In the genomic region with DNA sequence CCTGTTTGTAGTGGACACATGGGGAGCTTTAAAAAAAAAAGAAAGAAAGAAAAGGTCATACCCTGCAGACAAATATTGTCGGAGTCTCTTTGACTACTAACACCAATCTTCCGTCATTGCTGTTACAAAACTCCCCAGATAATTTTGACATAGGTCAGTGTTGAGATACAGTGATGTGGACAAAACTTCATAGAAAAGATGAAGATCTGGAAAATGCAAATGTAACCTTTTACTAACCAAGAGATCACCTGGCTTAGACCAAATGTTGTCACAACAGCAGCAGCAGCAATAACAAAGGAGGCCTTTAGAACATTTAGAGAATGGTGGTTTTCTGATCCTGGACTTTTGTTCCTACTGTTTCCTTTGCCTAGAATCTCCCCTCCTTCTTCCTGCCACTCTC, we compare ENCODE assay signal across 17 cellular contexts. TPM values are rescaled to one million over a fixed set of nuclear protein-coding genes. Genes with fewer than 3 reads are reported as not detected.
DNase-seq lines count a peak whose midpoint lies in the region; ATAC-seq and TF ChIP-seq lines count a peak whose summit lies in the region.
"Had no signal": no experiment of that assay in that cellular context is flagged by ENCODE, and none has a peak within 500 bp of the region (broad histone marks: within the 10 kb centered on the region; RNA-seq: fewer than 3 reads in every experiment).

No MANE protein-coding gene starts in this region.

- H3K27ac Mint-ChIP-seq in mesothelial cell of epicardium (peak overlapping the region; percentile 8), progenitor cell of endocrine pancreas (peak overlapping the region; percentile 85)
- H3K27ac Mint-ChIP-seq: CD4-positive, CD25-positive, alpha-beta regulatory T cell; HFFc6 had no signal

- no peak overlapping the region for H3K56ac ChIP-seq in IMR-90 (ENCODE audit: extremely low read depth, insufficient read depth, low read length)

- H4K5ac ChIP-seq in IMR-90 (ENCODE audit: low read depth, low read length): no peak overlapping the region

- H4K91ac ChIP-seq in IMR-90 (ENCODE audit: insufficient read depth, low read depth, low read length): no peak overlapping the region

- no peaks in the 10 kb centered on the region for H3K79me2 ChIP-seq in SK-N-SH (ENCODE audit: insufficient read depth)
- H3K79me2 ChIP-seq in mammary epithelial cell (ENCODE audit: insufficient read depth, low read length): no peaks in the 10 kb centered on the region

- H3K23ac ChIP-seq in IMR-90 (ENCODE audit: low read depth, low read length): no peak overlapping the region

- H4K20me1 ChIP-seq in SK-N-SH (ENCODE audit: insufficient read depth) (no peaks in the 10 kb centered on the region), IMR-90 (ENCODE audit: insufficient read depth, low read length) (no peaks in the 10 kb centered on the region), mammary epithelial cell (ENCODE audit: insufficient read depth, low read length) (no peaks in the 10 kb centered on the region)
- H4K20me1 ChIP-seq: BLaER1 treated with 17β-estradiol and CSF1 and Interleukin-3, amounts not matched to agents 10 nM and 100 nM had no signal

- H3K4me3 ChIP-seq in SK-N-SH (ENCODE audit: low read depth in 2 of 2, low read length in 1 of 2): no peak overlapping the region
- H3K4me3 ChIP-seq in IMR-90 (ENCODE audit: insufficient read depth, low read depth, low read length): no peak overlapping the region
- H3K4me3 ChIP-seq in BE2C (ENCODE audit: low read depth, low read length): no peak overlapping the region
- H3K4me3 ChIP-seq in mammary epithelial cell (replicated peaks in 1 of 3; ENCODE audit: insufficient read depth in 1 of 3, low read depth in 2 of 3, low read length in 3 of 3): no peak overlapping the region
- H3K4me3 ChIP-seq: BLaER1 treated with 17β-estradiol and CSF1 and Interleukin-3, amounts not matched to agents 10 nM and 100 nM; GM12878; HAP-1 had no signal

- ATAC-seq in SK-N-SH treated with all-trans-retinoic acid at 6 μM for 48 hours (no peak), IMR-90 (ENCODE audit: low read depth) (no peak)
- ATAC-seq: GM12878 had no signal

- no peak overlapping the region for H2AK5ac ChIP-seq in IMR-90 (ENCODE audit: low read depth, low read length)

- H3K9me3 Mint-ChIP-seq in mesothelial cell of epicardium (no peaks in the 10 kb centered on the region), progenitor cell of endocrine pancreas (ENCODE audit: low read depth) (no peaks in the 10 kb centered on the region)
- H3K9me3 Mint-ChIP-seq: CD4-positive, CD25-positive, alpha-beta regulatory T cell; HFFc6 had no signal

- H3K18ac ChIP-seq in IMR-90 (ENCODE audit: low read depth, low read length): no peak overlapping the region

- H3K9me1 ChIP-seq in IMR-90 (ENCODE audit: insufficient read depth, low read length): no peaks in the 10 kb centered on the region

- H3K9me3 ChIP-seq in SK-N-SH (no peaks in the 10 kb centered on the region), IMR-90 (ENCODE audit: control insufficient read depth, insufficient read depth, low read length) (no peaks in the 10 kb centered on the region), BE2C (no peaks in the 10 kb centered on the region), mammary epithelial cell (replicated peaks; ENCODE audit: insufficient read depth, low read length) (no peaks in the 10 kb centered on the region)
- H3K9me3 ChIP-seq: BLaER1 treated with 17β-estradiol and CSF1 and Interleukin-3, amounts not matched to agents 10 nM and 100 nM; HAP-1 had no signal

- TF ChIP-seq CTCF in SK-N-SH (IDR thresholded peaks at IDR 0.05): no peak
- no peak for TF ChIP-seq CTCF in IMR-90 (conservative IDR thresholded peaks at IDR 0.05; ENCODE audit: low read depth, low read length)
- no peak for TF ChIP-seq CTCF in mesothelial cell of epicardium (IDR thresholded peaks at IDR 0.05; ENCODE audit: unreplicated experiment)
- no peak for TF ChIP-seq CTCF in progenitor cell of endocrine pancreas (IDR thresholded peaks at IDR 0.05; ENCODE audit: unreplicated experiment)
- TF ChIP-seq CTCF in BE2C (IDR thresholded peaks at IDR 0.05; ENCODE audit: low read depth, low read length): no peak
- no peak for TF ChIP-seq CTCF in mammary epithelial cell (conservative IDR thresholded peaks at IDR 0.05 in 1 of 2, IDR thresholded peaks at IDR 0.05 in 1 of 2; ENCODE audit: extremely low read depth in 1 of 2, insufficient read depth in 1 of 2, low read depth in 1 of 2, low read length in 2 of 2)

- H3K36me3 ChIP-seq in SK-N-SH (replicated peaks in 1 of 2; ENCODE audit: control insufficient read depth in 1 of 2, insufficient read depth in 2 of 2, low read length in 1 of 2): no peaks in the 10 kb centered on the region
- no peaks in the 10 kb centered on the region for H3K36me3 ChIP-seq in IMR-90 (ENCODE audit: control insufficient read depth, insufficient read depth, low read length)
- no peaks in the 10 kb centered on the region for H3K36me3 ChIP-seq in BE2C
- H3K36me3 ChIP-seq in mammary epithelial cell (ENCODE audit: insufficient read depth, low read length): no peaks in the 10 kb centered on the region
- H3K36me3 ChIP-seq: BLaER1 treated with 17β-estradiol and CSF1 and Interleukin-3, amounts not matched to agents 10 nM and 100 nM; HAP-1 had no signal

- H3K4me3 Mint-ChIP-seq in mesothelial cell of epicardium (no peak overlapping the region), progenitor cell of endocrine pancreas (ENCODE audit: low read depth) (no peak overlapping the region)
- H3K4me3 Mint-ChIP-seq: CD4-positive, CD25-positive, alpha-beta regulatory T cell; HFFc6 had no signal

- H3K27me3 ChIP-seq in SK-N-SH (ENCODE audit: insufficient read depth) (no peaks in the 10 kb centered on the region), IMR-90 (ENCODE audit: control insufficient read depth, insufficient read depth, low read length) (no peaks in the 10 kb centered on the region), BE2C (no peaks in the 10 kb centered on the region), mammary epithelial cell (ENCODE audit: insufficient read depth, low read length) (no peaks in the 10 kb centered on the region)
- H3K27me3 ChIP-seq: BLaER1 treated with 17β-estradiol and CSF1 and Interleukin-3, amounts not matched to agents 10 nM and 100 nM had no signal

- H3K4me2 ChIP-seq in SK-N-SH (no peak overlapping the region), IMR-90 (ENCODE audit: low read depth, low read length) (no peak overlapping the region), mammary epithelial cell (ENCODE audit: insufficient read depth, low read depth, low read length) (no peak overlapping the region)
- H3K4me2 ChIP-seq: BLaER1 treated with 17β-estradiol and CSF1 and Interleukin-3, amounts not matched to agents 10 nM and 100 nM had no signal

- H3K4me1 ChIP-seq in SK-N-SH (ENCODE audit: control insufficient read depth in 1 of 2, insufficient read depth in 2 of 2, low read depth in 1 of 2, low read length in 1 of 2): peaks cover 0 to 19% of the 10 kb centered on the region in 2 experiments; a peak in 2 of 4 replicates
- H3K4me1 ChIP-seq in IMR-90 (ENCODE audit: control insufficient read depth, insufficient read depth, low read length): peaks cover 5% of the 10 kb centered on the region; the same call in 1 of the 2 replicates
- H3K4me1 ChIP-seq in BE2C: peaks cover 5% of the 10 kb centered on the region
- H3K4me1 ChIP-seq in mammary epithelial cell (ENCODE audit: insufficient read depth, low read length): peaks cover 7% of the 10 kb centered on the region
- H3K4me1 ChIP-seq: BLaER1 treated with 17β-estradiol and CSF1 and Interleukin-3, amounts not matched to agents 10 nM and 100 nM had no signal

- no peaks in the 10 kb centered on the region for H3K79me1 ChIP-seq in IMR-90 (ENCODE audit: low read depth in 1 of 2, low read length in 2 of 2)

- no peak overlapping the region for H2AK9ac ChIP-seq in IMR-90 (replicated peaks; ENCODE audit: low read depth, low read length, poor library complexity)

- H2BK5ac ChIP-seq in IMR-90 (ENCODE audit: low read depth, low read length, poor library complexity, severe bottlenecking): no peak overlapping the region

- H3F3A ChIP-seq in SK-N-SH (replicated peaks; ENCODE audit: insufficient read depth): peaks cover 4% of the 10 kb centered on the region

- H3K27ac ChIP-seq in SK-N-SH (ENCODE audit: low read depth in 2 of 2, low read length in 1 of 2): no peak overlapping the region
- H3K27ac ChIP-seq in IMR-90 (ENCODE audit: insufficient read depth, low read length): no peak overlapping the region
- no peak overlapping the region for H3K27ac ChIP-seq in mammary epithelial cell (ENCODE audit: insufficient read depth, low read depth, low read length)
- H3K27ac ChIP-seq: 22Rv1; BLaER1 treated with 17β-estradiol and CSF1 and Interleukin-3, amounts not matched to agents 10 nM and 100 nM had no signal

- 88% methylated on average over 2 of the region's 2 CpGs for WGBS in SK-N-SH (ENCODE audit: low lambda C conversion rate)
- no CpG with 5 or more reads among the region's 2 CpGs for WGBS in IMR-90 (ENCODE audit: extremely low coverage in 2 of 2, insufficient read length in 1 of 2), 2 experiments
- WGBS in mammary epithelial cell (ENCODE audit: low coverage, missing lambda C conversion rate): 100% methylated on average over 2 of the region's 2 CpGs

- no peak overlapping the region for H3K4ac ChIP-seq in IMR-90 (ENCODE audit: low read depth, low read length)

- H3K14ac ChIP-seq in IMR-90 (replicated peaks; ENCODE audit: low read depth, low read length): no peak overlapping the region; the same call in 1 of the 2 replicates

- intact Hi-C loops in IMR-90 (cut with micrococcal nuclease) (no loop called here), mammary epithelial cell (cut with micrococcal nuclease) (no loop called here)

- no peaks in the 10 kb centered on the region for H3K9me2 ChIP-seq in SK-N-SH

- H3K27me3 Mint-ChIP-seq in mesothelial cell of epicardium (ENCODE audit: low read depth) (no peaks in the 10 kb centered on the region), progenitor cell of endocrine pancreas (no peaks in the 10 kb centered on the region)

- H3K4me1 Mint-ChIP-seq in mesothelial cell of epicardium (peaks cover 49% of the 10 kb centered on the region), progenitor cell of endocrine pancreas (ENCODE audit: low read depth) (peaks cover 29% of the 10 kb centered on the region)
- H3K4me1 Mint-ChIP-seq: CD4-positive, CD25-positive, alpha-beta regulatory T cell had no signal

- H3K36me3 Mint-ChIP-seq in mesothelial cell of epicardium (no peaks in the 10 kb centered on the region), progenitor cell of endocrine pancreas (ENCODE audit: insufficient read depth) (no peaks in the 10 kb centered on the region)
- H3K36me3 Mint-ChIP-seq: CD4-positive, CD25-positive, alpha-beta regulatory T cell had no signal

- in situ Hi-C loops in IMR-90 (cut with MboI; ENCODE audit: low sequenced_read_pairs): no loop called here
- in situ Hi-C loops in mammary epithelial cell (cut with MboI; ENCODE audit: low sequenced_read_pairs in 2 of 2): no loop called here

- CTCF ChIA-PET in SK-N-SH (lab: Yijun Ruan, JAX): interaction anchor here (0.6 to 1.7 kb wide), 4 partner anchors 9 to 39 kb away, joined by 3 to 5 read pairs (median 4); no protein-coding TSS in a partner anchor
- CTCF ChIA-PET in IMR-90 (lab: Yijun Ruan, JAX): interaction anchor here (0.6 to 1.2 kb wide), 3 partner anchors 10 to 394 kb away, joined by 3 to 4 read pairs (median 3); no protein-coding TSS in a partner anchor
- CTCF ChIA-PET in mammary epithelial cell (lab: Charles Lee; ENCODE audit: low non-redundant PET): no interaction called here

- no peak for TF ChIP-seq POLR2A in IMR-90 (IDR thresholded peaks at IDR 0.05; ENCODE audit: low read depth, low read length)

- TF ChIP-seq RAD21 in SK-N-SH (IDR thresholded peaks at IDR 0.05; ENCODE audit: low read length) (no peak), IMR-90 (IDR thresholded peaks at IDR 0.05; ENCODE audit: low read length) (no peak)

- H4K8ac ChIP-seq in IMR-90 (ENCODE audit: low read depth in 2 of 2, low read length in 2 of 2): peak overlapping the region in 1 of 2 experiments; percentile 2; a peak in 1 of 4 replicates

- TF ChIP-seq EP300 in SK-N-SH (IDR thresholded peaks at IDR 0.05; ENCODE audit: borderline replicate concordance in 1 of 2, low read depth in 1 of 2, low read length in 1 of 2): no peak

- POLR2A ChIA-PET in SK-N-SH (lab: Yijun Ruan, JAX): no interaction called here
- POLR2A ChIA-PET in IMR-90 (lab: Charles Lee; ENCODE audit: unreplicated experiment): no interaction called here

- H3K9ac ChIP-seq in SK-N-SH (no peak overlapping the region), IMR-90 (ENCODE audit: low read depth, low read length) (no peak overlapping the region), mammary epithelial cell (ENCODE audit: insufficient read depth, low read length) (no peak overlapping the region)
- H3K9ac ChIP-seq: BLaER1 treated with 17β-estradiol and CSF1 and Interleukin-3, amounts not matched to agents 10 nM and 100 nM had no signal

- dilution Hi-C loops in IMR-90 (cut with HindIII; ENCODE audit: low sequenced_read_pairs, unreplicated experiment) (no loop called here), mammary epithelial cell (cut with HindIII; ENCODE audit: low sequenced_read_pairs) (no loop called here)

- H2AFZ ChIP-seq in SK-N-SH (ENCODE audit: low read depth) (0 out of 2 replicates have a peak overlapping the region, but pooled peaks have one; percentile 2), IMR-90 (replicated peaks; ENCODE audit: low read length, poor library complexity) (no peak overlapping the region), mammary epithelial cell (ENCODE audit: low read depth, low read length) (no peak overlapping the region)

- no TSS peak for BruUV-seq in IMR-90 (replicated peaks; lab: Mats Ljungman, UMichigan)
- BruUV-seq in mammary epithelial cell (replicated peaks; lab: Mats Ljungman, UMichigan): no TSS peak

- H2BK15ac ChIP-seq in IMR-90 (ENCODE audit: low read depth, low read length): peak overlapping the region; percentile 77; the same call in 1 of the 3 replicates

- no peak overlapping the region for H2BK20ac ChIP-seq in IMR-90 (ENCODE audit: low read depth, low read length)

- H2BK120ac ChIP-seq in IMR-90 (ENCODE audit: low read depth, low read length): no peak overlapping the region; the same call in 1 of the 2 replicates

- no peak for DNase-seq in SK-N-SH
- DNase-seq in IMR-90: no peak
- DNase-seq in mesothelial cell of epicardium (ENCODE audit: low spot score in 2 of 2, unreplicated experiment in 2 of 2): no peak
- DNase-seq in progenitor cell of endocrine pancreas (ENCODE audit: low spot score, unreplicated experiment): no peak
- DNase-seq in NCI-H146 (lab: John Stamatoyannopoulos, UW): no peak
- no peak for DNase-seq in BE2C
- DNase-seq in mammary epithelial cell: no peak
- DNase-seq: AML-193; CD4-positive, CD25-positive, alpha-beta regulatory T cell; DMS 273 treated with DMSO at 0.1 percent for 48 hours; GOT3; HFFc6 had no signal

RNA-seq across cellular contexts. Expression of gene COMMD8, which starts 8.1 kb away (rescaled TPM):
- polyA plus RNA-seq in SK-N-SH (2012; rRNA removed) (7.0 and 9.9 TPM in 2 replicates), IMR-90 (2012; rRNA removed) (11.0 and 12.6 TPM in 2 replicates), mammary epithelial cell (12.7 TPM)
- 12.7 and 19.8 TPM in 2 replicates for polyA plus RNA-seq in SK-N-SH (2012; cell fraction: cytosol; rRNA removed)
- polyA plus RNA-seq in SK-N-SH (2012; cell fraction: nucleus; rRNA removed): 2.1 and 4.2 TPM in 2 replicates
- total RNA-seq in IMR-90 (2012; rRNA removed) (12.5 and 29.4 TPM in 2 replicates), mesothelial cell of epicardium (8.0 to 10.0 TPM (median 8.2 TPM) in 3 replicates), progenitor cell of endocrine pancreas (19.8 and 20.8 TPM in 2 replicates), mammary epithelial cell (10 to 100 TPM; 27.2 to 29.5 TPM)
- polyA plus RNA-seq in IMR-90 (2012; cell fraction: cytosol; rRNA removed): 2.2 and 4.5 TPM in 2 replicates
- 0.51 and 3.9 TPM in 2 replicates for polyA plus RNA-seq in IMR-90 (2012; cell fraction: nucleus; rRNA removed; ENCODE audit: low replicate concordance)
- 7.3 TPM for polyA plus RNA-seq in BE2C (2012; ENCODE audit: insufficient read depth, insufficient read length, low read depth)
- polyA minus RNA-seq in mammary epithelial cell: 4.2 TPM

RNA-seq across cellular contexts. Expression of gene ATP10D, which starts 13.5 kb away (rescaled TPM):
- 7.9 and 12.6 TPM in 2 replicates for polyA plus RNA-seq in SK-N-SH (2012; rRNA removed)
- 8.7 and 9.8 TPM in 2 replicates for polyA plus RNA-seq in SK-N-SH (2012; cell fraction: cytosol; rRNA removed)
- 8.2 and 15.7 TPM in 2 replicates for polyA plus RNA-seq in SK-N-SH (2012; cell fraction: nucleus; rRNA removed)
- total RNA-seq in IMR-90 (2012; rRNA removed): 90.3 and 135 TPM in 2 replicates
- 26.1 and 28.9 TPM in 2 replicates for polyA plus RNA-seq in IMR-90 (2012; rRNA removed)
- 15.2 and 42.0 TPM in 2 replicates for polyA plus RNA-seq in IMR-90 (2012; cell fraction: cytosol; rRNA removed)
- 19.7 and 67.8 TPM in 2 replicates for polyA plus RNA-seq in IMR-90 (2012; cell fraction: nucleus; rRNA removed; ENCODE audit: low replicate concordance)
- 31.7 to 34.9 TPM (median 32.4 TPM) in 3 replicates for total RNA-seq in mesothelial cell of epicardium
- total RNA-seq in progenitor cell of endocrine pancreas: 35.2 TPM in 2 replicates
- polyA plus RNA-seq in BE2C (2012; ENCODE audit: insufficient read depth, insufficient read length, low read depth): 4.8 TPM
- 10 to 100 TPM; 71.6 to 88.4 TPM for total RNA-seq in mammary epithelial cell
- 30.2 TPM for polyA plus RNA-seq in mammary epithelial cell
- 151 TPM for polyA minus RNA-seq in mammary epithelial cell
